In genomic region chrX:10576777-10577444, GRCh38 we compare ENCODE assay signal across 17 cellular contexts. TPM values are rescaled to one million over a fixed set of nuclear protein-coding genes. Genes with fewer than 3 reads are reported as not detected.
DNase-seq lines count a peak whose midpoint lies in the region; ATAC-seq, FAIRE-seq and TF ChIP-seq lines count a peak whose summit lies in the region.
"Had no signal": no experiment of that assay in that cellular context is flagged by ENCODE, and none has a peak within 500 bp of the region (broad histone marks: within the 10 kb centered on the region; RNA-seq: fewer than 3 reads in every experiment).

No MANE protein-coding gene starts in this region.

- no peak overlapping the region for H3K27ac Mint-ChIP-seq in natural killer cell treated with Interleukin-12 subunit alpha and Interleukin-12 subunit beta and Interleukin-15 and Interleukin-18, amount 100 ng/mL, for 72 hours
- H3K27ac Mint-ChIP-seq: activated naive CD4-positive, alpha-beta T cell treated with anti-CD3 and anti-CD28 coated beads, Interleukin-2, amount 50 U/mL, for 24 hours; effector memory CD8-positive, alpha-beta T cell had no signal

- intact Hi-C loops in kidney (cut with DNase I), result no loop called here

- no peak for TF ChIP-seq CTCF in kidney (IDR thresholded peaks at IDR 0.05; ENCODE audit: borderline replicate concordance, extremely low read depth, insufficient read depth)
- no peak for TF ChIP-seq CTCF in coronary artery (IDR thresholded peaks at IDR 0.05)

- no peaks in the 10 kb centered on the region for H3K27me3 ChIP-seq in skeletal muscle tissue (ENCODE audit: control insufficient read depth in 3 of 3, insufficient read depth in 3 of 3, low read length in 3 of 3)
- H3K27me3 ChIP-seq: SJCRH30 had no signal

- no peaks in the 10 kb centered on the region for H3K4me1 Mint-ChIP-seq in natural killer cell treated with Interleukin-12 subunit alpha and Interleukin-12 subunit beta and Interleukin-15 and Interleukin-18, amount 100 ng/mL, for 72 hours (ENCODE audit: low read depth in 2 of 2)
- H3K4me1 Mint-ChIP-seq: activated naive CD4-positive, alpha-beta T cell treated with anti-CD3 and anti-CD28 coated beads, Interleukin-2, amount 50 U/mL, for 24 hours had no signal

- no peak for FAIRE-seq in kidney (lab: Jason Lieb, UNC)
- FAIRE-seq in HTR-8/SVneo (lab: Jason Lieb, UNC), result no peak
- FAIRE-seq: frontal cortex, GM19239 had no signal

- H3K9ac ChIP-seq in kidney (ENCODE audit: low read length in 2 of 2) (peak overlapping the region in 1 of 2 donors; percentile 22), skeletal muscle tissue (ENCODE audit: low read depth in 1 of 3, low read length in 3 of 3) (no peak overlapping the region)
- H3K9ac ChIP-seq: BLaER1 treated with 17β-estradiol and CSF1 and Interleukin-3, amounts not matched to agents 10 nM and 100 nM had no signal

- H3K4me1 ChIP-seq in kidney (ENCODE audit: control insufficient read depth in 1 of 2, insufficient read depth in 1 of 2, low read depth in 1 of 2, low read length in 2 of 2), result no peaks in the 10 kb centered on the region
- peaks cover 0 to 2% (median 0%) of the 10 kb centered on the region in 3 donors for H3K4me1 ChIP-seq in skeletal muscle tissue (ENCODE audit: control insufficient read depth in 3 of 3, insufficient read depth in 3 of 3, low read length in 3 of 3)
- H3K4me1 ChIP-seq: SJCRH30 had no signal

- no peaks in the 10 kb centered on the region for H3K9me3 Mint-ChIP-seq in natural killer cell treated with Interleukin-12 subunit alpha and Interleukin-12 subunit beta and Interleukin-15 and Interleukin-18, amount 100 ng/mL, for 72 hours
- H3K9me3 Mint-ChIP-seq: activated naive CD4-positive, alpha-beta T cell treated with anti-CD3 and anti-CD28 coated beads, Interleukin-2, amount 50 U/mL, for 24 hours; effector memory CD8-positive, alpha-beta T cell had no signal

- H3K36me3 Mint-ChIP-seq in natural killer cell treated with Interleukin-12 subunit alpha and Interleukin-12 subunit beta and Interleukin-15 and Interleukin-18, amount 100 ng/mL, for 72 hours, result no peaks in the 10 kb centered on the region
- H3K36me3 Mint-ChIP-seq: activated naive CD4-positive, alpha-beta T cell treated with anti-CD3 and anti-CD28 coated beads, Interleukin-2, amount 50 U/mL, for 24 hours had no signal

- H3K9me3 ChIP-seq in kidney (ENCODE audit: control insufficient read depth in 1 of 2, low read length in 2 of 2), result no peaks in the 10 kb centered on the region
- no peaks in the 10 kb centered on the region for H3K9me3 ChIP-seq in skeletal muscle tissue (ENCODE audit: control insufficient read depth in 3 of 3, low read length in 3 of 3)
- H3K9me3 ChIP-seq: SJCRH30 had no signal

- peak overlapping the region; percentile 43 to 68 for H3K27ac ChIP-seq in kidney (ENCODE audit: low read depth in 2 of 2, low read length in 2 of 2)
- H3K27ac ChIP-seq in skeletal muscle tissue (ENCODE audit: low read depth, low read length), result peak overlapping the region; percentile 45
- H3K27ac ChIP-seq in coronary artery, result peak overlapping the region in 1 of 2 donors; percentile 56
- H3K27ac ChIP-seq: BLaER1 treated with 17β-estradiol and CSF1 and Interleukin-3, amounts not matched to agents 10 nM and 100 nM; SJCRH30 had no signal

- H3K4me3 Mint-ChIP-seq in natural killer cell treated with Interleukin-12 subunit alpha and Interleukin-12 subunit beta and Interleukin-15 and Interleukin-18, amount 100 ng/mL, for 72 hours, result no peak overlapping the region
- H3K4me3 Mint-ChIP-seq: activated naive CD4-positive, alpha-beta T cell treated with anti-CD3 and anti-CD28 coated beads, Interleukin-2, amount 50 U/mL, for 24 hours; effector memory CD8-positive, alpha-beta T cell had no signal

- ATAC-seq in natural killer cell treated with Interleukin-12 subunit alpha and Interleukin-12 subunit beta and Interleukin-15 and Interleukin-18, amount 100 ng/mL, for 72 hours, result no peak
- ATAC-seq: effector memory CD8-positive, alpha-beta T cell had no signal

- peaks cover 0 to 7% of the 10 kb centered on the region in 2 donors for H3K27me3 Mint-ChIP-seq in natural killer cell treated with Interleukin-12 subunit alpha and Interleukin-12 subunit beta and Interleukin-15 and Interleukin-18, amount 100 ng/mL, for 72 hours
- H3K27me3 Mint-ChIP-seq: activated naive CD4-positive, alpha-beta T cell treated with anti-CD3 and anti-CD28 coated beads, Interleukin-2, amount 50 U/mL, for 24 hours; effector memory CD8-positive, alpha-beta T cell had no signal

- H3K4me3 ChIP-seq in kidney (ENCODE audit: low read length in 2 of 2), result peak overlapping the region in 1 of 2 donors; percentile 32
- H3K4me3 ChIP-seq in skeletal muscle tissue (ENCODE audit: low read length in 3 of 3), result no peak overlapping the region
- H3K4me3 ChIP-seq in coronary artery, result no peak overlapping the region
- H3K4me3 ChIP-seq: BLaER1 treated with 17β-estradiol and CSF1 and Interleukin-3, amounts not matched to agents 10 nM and 100 nM; SJCRH30 had no signal

- DNase-seq in dermis blood vessel endothelial cell (peak; percentile 85), kidney (no peak), activated T-cell treated with anti-CD3 and anti-CD28 coated beads for 4 hours (no peak), coronary artery (ENCODE audit: low spot score) (no peak), HTR-8/SVneo (ENCODE audit: insufficient read length, low spot score) (no peak)
- no peak for DNase-seq in natural killer cell treated with Interleukin-12 subunit alpha and Interleukin-12 subunit beta and Interleukin-15 and Interleukin-18, amount 100 ng/mL, for 72 hours (ENCODE audit: low spot score)
- DNase-seq: activated CD4-positive, alpha-beta T cell treated with anti-CD3 and anti-CD28 coated beads for 48 hours; effector memory CD8-positive, alpha-beta T cell; NCI-H1092 treated with DMSO at 0.1 percent for 48 hours; SJCRH30; T1000 had no signal

- H3K36me3 ChIP-seq in kidney (ENCODE audit: control insufficient read depth in 1 of 2, insufficient read depth in 2 of 2, low read length in 2 of 2) (no peaks in the 10 kb centered on the region), skeletal muscle tissue (ENCODE audit: control insufficient read depth in 3 of 3, insufficient read depth in 3 of 3, low read length in 3 of 3) (no peaks in the 10 kb centered on the region)
- H3K36me3 ChIP-seq: BLaER1 treated with 17β-estradiol and CSF1 and Interleukin-3, amounts not matched to agents 10 nM and 100 nM; SJCRH30 had no signal

TF ChIP-seq in PFSK-1, 5 proteins besides CTCF, POLR2A, EP300 and RAD21:
- TF ChIP-seq FOXP2 (optimal IDR thresholded peaks at IDR 0.05; ENCODE audit: borderline replicate concordance, extremely low read depth, extremely low read length, insufficient read depth) (peak; percentile 54), REST (IDR thresholded peaks at IDR 0.05; ENCODE audit: insufficient read depth in 1 of 2, low read depth in 2 of 2, low read length in 2 of 2) (peak in 1 of 2 experiments; percentile 15; a peak in 1 of 4 replicates), POLR2AphosphoS5 (IDR thresholded peaks at IDR 0.05; ENCODE audit: low read depth, low read length) (no peak), SIN3A (IDR thresholded peaks at IDR 0.05; ENCODE audit: borderline replicate concordance, insufficient read depth, low read length) (no peak), TAF1 (IDR thresholded peaks at IDR 0.05; ENCODE audit: borderline replicate concordance, insufficient read depth, low read length) (0 out of 2 replicates have a peak, but pooled peaks have one; percentile 11)

RNA-seq across cellular contexts. Expression of gene MID1, which starts 43.5 kb away (rescaled TPM):
- polyA plus RNA-seq in PFSK-1 (2012; ENCODE audit: insufficient read length, low read depth), result 19.5 TPM
- total RNA-seq in dermis blood vessel endothelial cell (52.9 and 63.8 TPM in 2 replicates), kidney (54.1 TPM), skeletal muscle tissue (17.7 TPM)
- 5.3 TPM for polyA plus RNA-seq in kidney (ENCODE audit: insufficient read depth, low read depth, low replicate concordance)
- total RNA-seq in natural killer cell treated with Interleukin-12 subunit alpha and Interleukin-12 subunit beta and Interleukin-15 and Interleukin-18, amount 100 ng/mL, for 72 hours, result under 1 TPM in 1 of 2 donors, not detected in 1; 0.36 TPM

Comparison
In these comparisons a context has a peak if more than half of its experiments do, and no peak if none do; other contexts are left out.
1. RNA of gene MID1, which starts 43.5 kb away (total RNA-seq): 54.1 TPM in kidney (single experiment), 52.9 to 63.8 TPM in dermis blood vessel endothelial cell and 17.7 TPM in skeletal muscle tissue (single experiment); 0.36 TPM in natural killer cell treated with Interleukin-12 subunit alpha and Interleukin-12 subunit beta and Interleukin-15 and Interleukin-18, amount 100 ng/mL, for 72 hours; every median in the first group is over 10 times any median in the second.